ENCODE assay signal across 8 cellular contexts in genomic region chr19:14149509-14149994, GRCh38. TPM values are rescaled to one million over a fixed set of nuclear protein-coding genes. Genes with fewer than 3 reads are reported as not detected.
DNase-seq lines count a peak whose midpoint lies in the region; ATAC-seq, FAIRE-seq and TF ChIP-seq lines count a peak whose summit lies in the region.

No MANE protein-coding gene starts in this region.

- DNase-seq in AG08396 (ENCODE audit: low spot score) = peak; percentile 51
- DNase-seq in T-helper 9 cell = peak; percentile 41
- DNase-seq in cardiac fibroblast (ENCODE audit: low read depth in 2 of 2) = peak; percentile 56 to 89
- DNase-seq in lower leg skin (ENCODE audit: low spot score in 2 of 2) = peak; percentile 70 to 94
- DNase-seq in stimulated activated naive CD8-positive, alpha-beta T cell treated with anti-CD3 and anti-CD28 coated beads, Interleukin-15, Interleukin-2, amounts not matched to agents 100 U/mL and 50 U/mL, for 24 hours = peak; percentile 37
- DNase-seq in D721Med (ENCODE audit: insufficient read length, low spot score) = no peak
- no peak for DNase-seq in kidney tubule cell (ENCODE audit: low spot score)
- no peak for DNase-seq in NCI-H82 treated with DMSO at 0.1 percent for 48 hours (lab: John Stamatoyannopoulos, UW; ENCODE audit: unreplicated experiment)

- WGBS in lower leg skin, 2 donors = 0 to 2% methylated on average over 21 of the region's 21 CpGs

- intact Hi-C loops in lower leg skin (cut with DNase I; ENCODE audit: low total_unique reads) = no loop called here

- ATAC-seq in stimulated activated naive CD8-positive, alpha-beta T cell treated with anti-CD3 and anti-CD28 coated beads, Interleukin-15, Interleukin-2, amounts not matched to agents 100 U/mL and 50 U/mL, for 24 hours = peak; percentile 37

- no peak overlapping the region for H3K4me3 ChIP-seq in cardiac fibroblast (replicated peaks in 1 of 2; ENCODE audit: low read depth in 2 of 2, low read length in 2 of 2)
- H3K4me3 ChIP-seq in lower leg skin (ENCODE audit: low read depth, poor library complexity, severe bottlenecking) = no peak overlapping the region

- TF ChIP-seq POLR2A in lower leg skin (IDR thresholded peaks at IDR 0.05) = no peak

- FAIRE-seq in D721Med (lab: Jason Lieb, UNC) = no peak

- TF ChIP-seq CTCF in cardiac fibroblast (IDR thresholded peaks at IDR 0.05; ENCODE audit: low read depth, low read length) (no peak), lower leg skin (IDR thresholded peaks at IDR 0.05) (no peak), D721Med (IDR thresholded peaks at IDR 0.05; ENCODE audit: insufficient read depth, missing control alignments) (no peak)

RNA-seq across cellular contexts. Expression of gene ASF1B, which starts 13.2 kb away (rescaled TPM):
- total RNA-seq in lower leg skin = 1 to 10 TPM in 3 of 4 donors, not detected in 1; 1.6 to 3.2 (median 2.3) TPM

RNA-seq across cellular contexts. Expression of gene PRKACA, which starts 32.0 kb away (rescaled TPM):
- 10 to 100 TPM; 45.9 to 53.7 (median 49.2) TPM for total RNA-seq in lower leg skin

RNA-seq across cellular contexts. Expression of gene ADGRL1, which starts 56.4 kb away (rescaled TPM):
- 10 to 100 TPM; 27.6 to 37.7 (median 29.8) TPM for total RNA-seq in lower leg skin

RNA-seq across cellular contexts. Expression of gene SAMD1, which starts 59.0 kb away (rescaled TPM):
- 10 to 100 TPM; 23.2 to 61.1 (median 33.2) TPM for total RNA-seq in lower leg skin

Comparison
In these comparisons a context has a peak if more than half of its experiments do, and no peak if none do; other contexts are left out.
1. DNase-seq: peak in AG08396 (single experiment), T-helper 9 cell (single experiment), cardiac fibroblast (2 of 2), lower leg skin (2 of 2) and stimulated activated naive CD8-positive, alpha-beta T cell treated with anti-CD3 and anti-CD28 coated beads, Interleukin-15, Interleukin-2, amounts not matched to agents 100 U/mL and 50 U/mL, for 24 hours (single experiment); none in D721Med (single experiment), kidney tubule cell (single experiment) and NCI-H82 treated with DMSO at 0.1 percent for 48 hours (single experiment).